22 cellular contexts compared by ENCODE assay signal in the genomic region with DNA sequence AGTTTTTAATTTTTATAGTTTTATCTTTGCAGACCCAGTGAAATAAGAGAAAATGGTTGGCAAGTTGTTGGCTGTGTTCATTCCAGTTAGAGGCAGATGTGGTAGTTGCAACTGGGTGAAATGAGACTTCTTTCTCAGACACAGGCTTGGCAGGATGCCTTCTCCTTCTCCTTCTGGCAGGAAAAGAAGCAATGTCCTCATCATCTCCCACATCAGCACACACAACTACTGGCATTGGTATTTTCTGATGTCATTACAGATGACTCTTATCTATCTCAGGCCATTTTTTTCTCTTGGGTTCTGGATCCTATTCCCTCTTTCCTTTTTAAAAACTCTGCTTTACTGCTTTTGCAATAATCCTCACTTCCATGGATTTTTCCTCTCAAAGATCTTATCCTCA.
DNase-seq lines count a peak whose midpoint lies in the region; ATAC-seq and TF ChIP-seq lines count a peak whose summit lies in the region.
"Had no signal": no experiment of that assay in that cellular context is flagged by ENCODE, and none has a peak within 500 bp of the region (broad histone marks: within the 10 kb centered on the region; RNA-seq: fewer than 3 reads in every experiment).

No MANE protein-coding gene starts in this region.

- no peak overlapping the region for H4K8ac ChIP-seq in IMR-90 (ENCODE audit: low read depth in 2 of 2, low read length in 2 of 2)

- H3K27ac ChIP-seq in ACC112 (ENCODE audit: low read depth, low read length) (no peak overlapping the region), IMR-90 (ENCODE audit: insufficient read depth, low read length) (no peak overlapping the region)
- H3K27ac ChIP-seq in naive thymus-derived CD4-positive, alpha-beta T cell (ENCODE audit: low read depth, low read length), result no peak overlapping the region
- H3K27ac ChIP-seq: KMS-11, RWPE1, sigmoid colon had no signal

- ATAC-seq in IMR-90 (ENCODE audit: low read depth), result peak; percentile 79
- no peak for ATAC-seq in naive thymus-derived CD4-positive, alpha-beta T cell
- ATAC-seq: esophagus mucosa; stimulated activated memory B cell treated with anti-CD40 and anti-IgM and Interleukin-4, amounts not matched to agents 10 μg/mL and 1 μg/mL and 100 μg/mL, for 72 hours had no signal

- no peak for TF ChIP-seq POLR2A in IMR-90 (IDR thresholded peaks at IDR 0.05; ENCODE audit: low read depth, low read length)

- H3K9me1 ChIP-seq in IMR-90 (ENCODE audit: insufficient read depth, low read length), result no peaks in the 10 kb centered on the region

- intact Hi-C loops in IMR-90 (cut with micrococcal nuclease), result no loop called here
- intact Hi-C loops in naive thymus-derived CD4-positive, alpha-beta T cell (cut with micrococcal nuclease), result no loop called here

- no peak overlapping the region for H3K4me2 ChIP-seq in IMR-90 (ENCODE audit: low read depth, low read length)
- H3K4me2 ChIP-seq: KMS-11 had no signal

- H3K9ac ChIP-seq in IMR-90 (ENCODE audit: low read depth, low read length), result no peak overlapping the region
- H3K9ac ChIP-seq: KMS-11 had no signal

- DNase-seq in IMR-90 (peak; percentile 98), dedifferentiated amniotic fluid mesenchymal stem cell (ENCODE audit: extremely low spot score) (peak; percentile 96), hepatic stellate cell (ENCODE audit: low spot score) (peak; percentile 4), NCI-H128 (lab: John Stamatoyannopoulos, UW; ENCODE audit: unreplicated experiment) (no peak)
- no peak for DNase-seq in activated CD4-positive, CD25-positive, alpha-beta regulatory T cell (lab: John Stamatoyannopoulos, UW)
- no peak for DNase-seq in naive thymus-derived CD4-positive, alpha-beta T cell
- DNase-seq in stimulated activated CD4-positive, alpha-beta T cell treated with anti-CD3 and anti-CD28 coated beads, Interleukin-4, amount 100 ng/mL, for 1 hour, result no peak
- DNase-seq: ACHN; activated CD4-positive, CD25-positive, alpha-beta regulatory T cell treated with anti-CD3 and anti-CD28 coated beads, Interleukin-2, amount 50 U/mL, for 72 hours; Calu3; H7; mesendoderm; NCI-H146; NCI-H510A; sigmoid colon had no signal

- H3K9me3 Mint-ChIP-seq in naive thymus-derived CD4-positive, alpha-beta T cell, result peaks cover 0 to 9% (median 0%) of the 10 kb centered on the region in 11 donors
- H3K9me3 Mint-ChIP-seq: T-helper 1 cell treated with Interleukin-12 subunit alpha and Interleukin-12 subunit beta and Interleukin-4 antibody, amounts not matched to agents 30 μg/mL and 1 μg/mL, for 36 hours had no signal

- no peak overlapping the region for H2BK20ac ChIP-seq in IMR-90 (ENCODE audit: low read depth, low read length)

- H2AK5ac ChIP-seq in IMR-90 (ENCODE audit: low read depth, low read length), result no peak overlapping the region

- H3K4me3 ChIP-seq in ACC112 (ENCODE audit: low read depth, low read length) (no peak overlapping the region), IMR-90 (ENCODE audit: insufficient read depth, low read depth, low read length) (no peak overlapping the region)
- no peak overlapping the region for H3K4me3 ChIP-seq in naive thymus-derived CD4-positive, alpha-beta T cell (ENCODE audit: low read length)
- H3K4me3 ChIP-seq: sigmoid colon had no signal

- H3K4me1 Mint-ChIP-seq in naive thymus-derived CD4-positive, alpha-beta T cell, result peaks cover 0 to 2% (median 0%) of the 10 kb centered on the region in 7 donors
- H3K4me1 Mint-ChIP-seq: activated naive CD4-positive, alpha-beta T cell treated with anti-CD3 and anti-CD28 coated beads, Interleukin-2, amount 50 U/mL, for 24 hours; stimulated activated memory B cell treated with anti-CD40 and anti-IgM and Interleukin-4, amounts not matched to agents 10 μg/mL and 1 μg/mL and 100 μg/mL, for 72 hours had no signal

- no peak overlapping the region for H3K4me3 Mint-ChIP-seq in naive thymus-derived CD4-positive, alpha-beta T cell
- H3K4me3 Mint-ChIP-seq: activated naive CD4-positive, alpha-beta T cell treated with anti-CD3 and anti-CD28 coated beads, Interleukin-2, amount 50 U/mL, for 24 hours; stimulated activated memory B cell treated with anti-CD40 and anti-IgM and Interleukin-4, amounts not matched to agents 10 μg/mL and 1 μg/mL and 100 μg/mL, for 72 hours; T-helper 1 cell treated with Interleukin-12 subunit alpha and Interleukin-12 subunit beta and Interleukin-4 antibody, amounts not matched to agents 30 μg/mL and 1 μg/mL, for 36 hours had no signal

- BruUV-seq in IMR-90 (replicated peaks; lab: Mats Ljungman, UMichigan), result no TSS peak

- no peaks in the 10 kb centered on the region for H4K20me1 ChIP-seq in IMR-90 (ENCODE audit: insufficient read depth, low read length)

- POLR2A ChIA-PET in IMR-90 (lab: Charles Lee; ENCODE audit: unreplicated experiment), result no interaction called here
- POLR2A ChIA-PET in naive thymus-derived CD4-positive, alpha-beta T cell (lab: Charles Lee), result no interaction called here

- no peaks in the 10 kb centered on the region for H3K79me2 ChIP-seq in ACC112 (ENCODE audit: control insufficient read depth, insufficient read depth, low read length, unreplicated experiment)

- no peak overlapping the region for H4K5ac ChIP-seq in IMR-90 (ENCODE audit: low read depth, low read length)

- no peak for TF ChIP-seq CTCF in IMR-90 (conservative IDR thresholded peaks at IDR 0.05; ENCODE audit: low read depth, low read length)

- no peak overlapping the region for H3K4ac ChIP-seq in IMR-90 (ENCODE audit: low read depth, low read length)

- no peaks in the 10 kb centered on the region for H3K9me3 ChIP-seq in IMR-90 (ENCODE audit: control insufficient read depth, insufficient read depth, low read length)
- H3K9me3 ChIP-seq in naive thymus-derived CD4-positive, alpha-beta T cell (ENCODE audit: control insufficient read depth in 2 of 3, low read length in 3 of 3), result no peaks in the 10 kb centered on the region
- H3K9me3 ChIP-seq: sigmoid colon had no signal

- peak overlapping the region; percentile 54 for H2AFZ ChIP-seq in ACC112 (ENCODE audit: low read length, unreplicated experiment)
- no peak overlapping the region for H2AFZ ChIP-seq in IMR-90 (replicated peaks; ENCODE audit: low read length, poor library complexity)

- H3K14ac ChIP-seq in IMR-90 (replicated peaks; ENCODE audit: low read depth, low read length), result no peak overlapping the region

- no peaks in the 10 kb centered on the region for H3K79me1 ChIP-seq in IMR-90 (ENCODE audit: low read depth in 1 of 2, low read length in 2 of 2)

- H3K27me3 ChIP-seq in ACC112 (ENCODE audit: insufficient read depth, low read length) (no peaks in the 10 kb centered on the region), IMR-90 (ENCODE audit: control insufficient read depth, insufficient read depth, low read length) (no peaks in the 10 kb centered on the region)
- H3K27me3 ChIP-seq in naive thymus-derived CD4-positive, alpha-beta T cell (ENCODE audit: control insufficient read depth in 2 of 2, insufficient read depth in 2 of 2, low read length in 2 of 2), result no peaks in the 10 kb centered on the region
- H3K27me3 ChIP-seq: sigmoid colon had no signal

- no peak overlapping the region for H3K23ac ChIP-seq in IMR-90 (ENCODE audit: low read depth, low read length)

- H2BK15ac ChIP-seq in IMR-90 (ENCODE audit: low read depth, low read length), result no peak overlapping the region

- H3K36me3 Mint-ChIP-seq in naive thymus-derived CD4-positive, alpha-beta T cell, result no peaks in the 10 kb centered on the region
- H3K36me3 Mint-ChIP-seq: activated naive CD4-positive, alpha-beta T cell treated with anti-CD3 and anti-CD28 coated beads, Interleukin-2, amount 50 U/mL, for 24 hours; stimulated activated memory B cell treated with anti-CD40 and anti-IgM and Interleukin-4, amounts not matched to agents 10 μg/mL and 1 μg/mL and 100 μg/mL, for 72 hours had no signal

- in situ Hi-C loops in IMR-90 (cut with MboI; ENCODE audit: low sequenced_read_pairs), result no loop called here

- dilution Hi-C loops in IMR-90 (cut with HindIII; ENCODE audit: low sequenced_read_pairs, unreplicated experiment), result no loop called here

- no peak overlapping the region for H4K91ac ChIP-seq in IMR-90 (ENCODE audit: insufficient read depth, low read depth, low read length)

- no peak overlapping the region for H3K18ac ChIP-seq in IMR-90 (ENCODE audit: low read depth, low read length)

- no peak for TF ChIP-seq RAD21 in IMR-90 (IDR thresholded peaks at IDR 0.05; ENCODE audit: low read length)

- no peak overlapping the region for H3K27ac Mint-ChIP-seq in naive thymus-derived CD4-positive, alpha-beta T cell
- H3K27ac Mint-ChIP-seq: activated naive CD4-positive, alpha-beta T cell treated with anti-CD3 and anti-CD28 coated beads, Interleukin-2, amount 50 U/mL, for 24 hours; stimulated activated memory B cell treated with anti-CD40 and anti-IgM and Interleukin-4, amounts not matched to agents 10 μg/mL and 1 μg/mL and 100 μg/mL, for 72 hours; T-helper 1 cell treated with Interleukin-12 subunit alpha and Interleukin-12 subunit beta and Interleukin-4 antibody, amounts not matched to agents 30 μg/mL and 1 μg/mL, for 36 hours had no signal

- H2AK9ac ChIP-seq in IMR-90 (replicated peaks; ENCODE audit: low read depth, low read length, poor library complexity), result no peak overlapping the region

- no peak overlapping the region for H2BK5ac ChIP-seq in IMR-90 (ENCODE audit: low read depth, low read length, poor library complexity, severe bottlenecking)

- H3K56ac ChIP-seq in IMR-90 (ENCODE audit: extremely low read depth, insufficient read depth, low read length), result no peak overlapping the region

- no peaks in the 10 kb centered on the region for H3K27me3 Mint-ChIP-seq in naive thymus-derived CD4-positive, alpha-beta T cell
- H3K27me3 Mint-ChIP-seq: activated naive CD4-positive, alpha-beta T cell treated with anti-CD3 and anti-CD28 coated beads, Interleukin-2, amount 50 U/mL, for 24 hours; stimulated activated memory B cell treated with anti-CD40 and anti-IgM and Interleukin-4, amounts not matched to agents 10 μg/mL and 1 μg/mL and 100 μg/mL, for 72 hours had no signal

- CTCF ChIA-PET in IMR-90 (lab: Yijun Ruan, JAX), result no interaction called here
- CTCF ChIA-PET in naive thymus-derived CD4-positive, alpha-beta T cell (lab: Charles Lee), result no interaction called here

- H2BK120ac ChIP-seq in IMR-90 (ENCODE audit: low read depth, low read length), result no peak overlapping the region

- H3K4me1 ChIP-seq in ACC112 (ENCODE audit: control insufficient read depth, insufficient read depth, low read length, unreplicated experiment), result no peaks in the 10 kb centered on the region
- no peaks in the 10 kb centered on the region for H3K4me1 ChIP-seq in IMR-90 (ENCODE audit: control insufficient read depth, insufficient read depth, low read length)
- H3K4me1 ChIP-seq in naive thymus-derived CD4-positive, alpha-beta T cell (ENCODE audit: control insufficient read depth in 2 of 2, insufficient read depth in 2 of 2, low read length in 2 of 2), result no peaks in the 10 kb centered on the region
- H3K4me1 ChIP-seq: sigmoid colon had no signal

- H3K36me3 ChIP-seq in ACC112 (ENCODE audit: insufficient read depth, low read length) (no peaks in the 10 kb centered on the region), IMR-90 (ENCODE audit: control insufficient read depth, insufficient read depth, low read length) (no peaks in the 10 kb centered on the region)
- H3K36me3 ChIP-seq in naive thymus-derived CD4-positive, alpha-beta T cell (ENCODE audit: control insufficient read depth in 2 of 3, insufficient read depth in 3 of 3, low read length in 3 of 3), result no peaks in the 10 kb centered on the region
- H3K36me3 ChIP-seq: sigmoid colon had no signal

TF ChIP-seq in IMR-90, 13 proteins besides CTCF, POLR2A, EP300 and RAD21 (continues in another document):
- TF ChIP-seq MAFK (IDR thresholded peaks at IDR 0.05; ENCODE audit: low read depth, low read length), result no peak

Comparison
In these comparisons a context has a peak if more than half of its experiments do, and no peak if none do; other contexts are left out.
1. DNase-seq: peak in IMR-90 (single experiment), dedifferentiated amniotic fluid mesenchymal stem cell (single experiment) and hepatic stellate cell (single experiment); none in activated CD4-positive, CD25-positive, alpha-beta regulatory T cell (0 of 4), naive thymus-derived CD4-positive, alpha-beta T cell (0 of 9), NCI-H128 (single experiment) and stimulated activated CD4-positive, alpha-beta T cell treated with anti-CD3 and anti-CD28 coated beads, Interleukin-4, amount 100 ng/mL, for 1 hour (single experiment).